ENCODE assay signal across 11 cellular contexts in the genomic region with DNA sequence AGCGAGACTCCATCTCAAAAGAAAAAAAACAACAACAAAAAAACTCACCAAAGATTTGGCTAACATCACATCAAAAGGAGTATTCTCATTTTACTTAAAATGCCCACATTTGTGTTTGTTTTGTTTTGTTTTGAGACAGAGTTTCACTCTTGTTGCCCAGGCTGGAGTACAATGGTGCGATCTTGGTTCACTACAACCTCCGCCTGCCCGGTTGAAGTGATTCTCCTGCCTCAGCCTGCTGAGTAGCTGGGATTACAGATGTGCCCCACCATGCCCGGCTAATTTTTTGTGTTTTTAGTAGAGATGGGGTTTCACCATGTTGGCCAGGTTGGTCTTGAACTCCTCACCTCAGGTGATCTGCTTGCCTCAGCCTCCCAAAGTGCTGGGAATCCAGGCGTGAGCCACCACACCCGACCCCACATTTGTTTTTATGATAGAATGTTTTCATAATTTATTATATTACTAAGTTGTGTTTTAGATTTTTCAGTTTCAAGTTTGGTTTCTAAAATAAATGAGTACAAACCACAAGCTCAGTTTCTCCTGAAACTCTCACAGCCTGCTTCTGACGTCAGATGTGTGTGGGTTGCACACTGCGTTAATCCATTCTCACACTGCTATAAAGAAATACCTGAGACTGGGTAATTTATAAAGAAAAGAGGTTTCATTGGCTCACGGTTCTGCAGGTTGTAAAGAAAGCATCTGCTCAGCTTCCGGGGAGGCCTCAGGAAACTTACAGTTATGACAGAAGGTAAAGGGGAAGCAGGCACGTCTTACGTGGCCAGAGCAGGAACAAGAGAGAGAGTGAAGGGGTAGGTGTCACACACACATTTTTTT. TPM values are rescaled to one million over a fixed set of nuclear protein-coding genes. Genes with fewer than 3 reads are reported as not detected.
DNase-seq lines count a peak whose midpoint lies in the region; ATAC-seq, FAIRE-seq and TF ChIP-seq lines count a peak whose summit lies in the region.
"Not testable (repeated sequence)": the region's sequence is repeated elsewhere in the genome, so short reads cannot be mapped to it uniquely, and the experiment has no call there.
"Had no signal": no experiment of that assay in that cellular context is flagged by ENCODE, and none has a peak within 500 bp of the region (broad histone marks: within the 10 kb centered on the region; RNA-seq: fewer than 3 reads in every experiment).

No MANE protein-coding gene starts in this region.

- not testable (repeated sequence) for H3K27ac ChIP-seq in K562 (ENCODE audit: extremely low read depth, low read depth, low read length)

- H3K4me2 ChIP-seq in K562 (ENCODE audit: insufficient read depth, low read length) = not testable (repeated sequence)

- not testable (repeated sequence) for H3K27me3 ChIP-seq in K562 (ENCODE audit: control insufficient read depth in 2 of 2, insufficient read depth in 2 of 2, low read length in 2 of 2)

- in situ Hi-C loops in K562 (cut with MboI) = not testable (repeated sequence)

- H3K9ac ChIP-seq in K562 (ENCODE audit: insufficient read depth in 1 of 2, low read depth in 2 of 2, low read length in 2 of 2) = not testable (repeated sequence)

- not testable (repeated sequence) for H4K20me1 ChIP-seq in K562 (replicated peaks; ENCODE audit: control insufficient read depth, insufficient read depth, low read length)

- H3K9me3 Mint-ChIP-seq in T-cell = not testable (repeated sequence)

- H3K27me3 Mint-ChIP-seq in T-cell = not testable (repeated sequence)

- not testable (repeated sequence) for BruUV-seq in K562 (replicated peaks; lab: Mats Ljungman, UMichigan)

- not testable (repeated sequence) for TF ChIP-seq EP300 in K562 (IDR thresholded peaks at IDR 0.05; ENCODE audit: low read length)

- H3K9me1 ChIP-seq in K562 (ENCODE audit: control insufficient read depth, insufficient read depth, low read length) = not testable (repeated sequence)

- H3K4me1 ChIP-seq in K562 (replicated peaks in 1 of 2; ENCODE audit: control insufficient read depth in 2 of 2, insufficient read depth in 2 of 2, low read length in 2 of 2) = not testable (repeated sequence)

- DNase-seq in T-cell = peak in 3 of 34 experiments; percentile 11 to 37 (median 26)
- peak; percentile 49 for DNase-seq in activated CD8-positive, alpha-beta memory T cell treated with anti-CD3 and anti-CD28 coated beads, Interleukin-2, amount 50 U/mL, for 4 hours
- DNase-seq in K562 (ENCODE audit: extremely low read depth in 1 of 4, low spot score in 3 of 4) = not testable (repeated sequence)
- DNase-seq in stimulated activated CD4-positive, alpha-beta T cell treated with anti-CD3 and anti-CD28 coated beads, Interleukin-2, amount 100 ng/mL, for 48 hours = peak; percentile 65 to 74

- not testable (repeated sequence) for H3K9me3 ChIP-seq in K562 (replicated peaks; ENCODE audit: control insufficient read depth, insufficient read depth, low read depth, low read length)

- TF ChIP-seq POLR2A in K562 (conservative IDR thresholded peaks at IDR 0.05) = not testable (repeated sequence)

- ATAC-seq in GM18511 (IDR thresholded peaks at IDR 0.05; ENCODE audit: unreplicated experiment) (peak; percentile 62), GM21576 (IDR thresholded peaks at IDR 0.05; ENCODE audit: unreplicated experiment) (peak; percentile 57), HG03175 (IDR thresholded peaks at IDR 0.05; ENCODE audit: unreplicated experiment) (peak; percentile 48), T-cell (replicated peaks in 1 of 4) (peak in 1 of 4 experiments; percentile 54)
- ATAC-seq in K562 = not testable (repeated sequence)

- not testable (repeated sequence) for H3K36me3 ChIP-seq in K562 (ENCODE audit: control insufficient read depth, insufficient read depth, low read length)

- H3K36me3 Mint-ChIP-seq in T-cell = not testable (repeated sequence)

- not testable (repeated sequence) for H3K4me3 ChIP-seq in K562

- WGBS in K562 (ENCODE audit: insufficient coverage, low coverage, missing lambda C conversion rate) = 43% methylated on average over 13 of the region's 13 CpGs

- not testable (repeated sequence) for TF ChIP-seq CTCF in K562 (IDR thresholded peaks at IDR 0.05 in 2 of 3, conservative IDR thresholded peaks at IDR 0.05 in 1 of 3; ENCODE audit: insufficient read depth in 2 of 3, low read depth in 1 of 3, low read length in 3 of 3)

- H3K27ac Mint-ChIP-seq in T-cell = peak overlapping the region; percentile 24 to 43

- not testable (repeated sequence) for H3K79me2 ChIP-seq in K562 (ENCODE audit: control insufficient read depth, insufficient read depth, low read length)

- intact Hi-C loops in K562 (cut with micrococcal nuclease) = not testable (repeated sequence)

- not testable (repeated sequence) for TF ChIP-seq RAD21 in K562 (CRISPR knock-in tag; conservative IDR thresholded peaks at IDR 0.05 in 1 of 2, IDR thresholded peaks at IDR 0.05 in 1 of 2)

- H3K4me1 Mint-ChIP-seq in T-cell = peaks cover 39 to 53% (median 49%) of the 10 kb centered on the region in 3 donors

- POLR2A ChIA-PET in T-cell (lab: Charles Lee) (interaction anchor here (0.6 to 1.0 kb wide), 4 partner anchors 14 to 1379 kb away, joined by 3 to 5 read pairs (median 4); no protein-coding TSS in a partner anchor), K562 (lab: Yijun Ruan, JAX) (interaction anchor here (0.7 to 1.4 kb wide), 2 partner anchors 72 to 84 kb away, joined by 3 read pairs; a partner anchor contains a TSS)

- H3K4me3 Mint-ChIP-seq in T-cell = not testable (repeated sequence)

- CTCF ChIA-PET in T-cell (lab: Charles Lee) = interaction anchor here in 1 of 2 donors (0.5 to 1.3 kb wide), 3 partner anchors 9 to 12 kb away, joined by 3 to 11 read pairs (median 4); no protein-coding TSS in a partner anchor
- CTCF ChIA-PET in K562 (lab: Yijun Ruan, JAX; ENCODE audit: low intra/inter-chr PET ratio) = not testable (repeated sequence)

- FAIRE-seq in K562 (lab: Jason Lieb, UNC) = not testable (repeated sequence)

- not testable (repeated sequence) for H2AFZ ChIP-seq in K562 (ENCODE audit: low read depth, low read length)

RNA-seq across cellular contexts. Expression of a gene that starts 13.8 kb away (rescaled TPM):
- 100 to 1,000 TPM; 122 to 194 (median 142) TPM for total RNA-seq in T-cell
- not detected in 2 replicates for total RNA-seq in K562 (2011; cell fraction: chromatin; rRNA removed; ENCODE audit: low replicate concordance)
- not detected in 2 replicates for total RNA-seq in K562 (2011; cell fraction: nucleolus; rRNA removed)
- total RNA-seq in K562 (2011; cell fraction: nucleoplasm; rRNA removed) = not detected in 2 replicates
- not detected in 2 replicates for total RNA-seq in K562 (2014; rRNA removed)
- total RNA-seq in K562 (2014; rRNA removed; fragmentation: Illumina TruSeq; extraction: Trizol) = not detected in 2 replicates
- not detected in 2 replicates for total RNA-seq in K562 (2015; rRNA removed; fragmentation: Illumina TruSeq; extraction: Trizol)
- total RNA-seq in K562 (2021) = 0.09 TPM in 1 of 2 replicates, not detected in the other
- polyA plus RNA-seq in K562 (2011; rRNA removed) = not detected in 2 replicates
- not detected in 2 replicates for polyA plus RNA-seq in K562 (2011; cell fraction: cytosol; rRNA removed)
- polyA plus RNA-seq in K562 (2011; cell fraction: nucleus; rRNA removed) = not detected in 2 replicates
- polyA plus RNA-seq in K562 (2012) = not detected in 2 replicates
- not detected in 2 replicates for polyA plus RNA-seq in K562 (2014; fragmentation: Illumina TruSeq; extraction: Trizol)
- polyA plus RNA-seq in K562 (2014; fragmentation: Nextera tagmentation; extraction: Ambion mirVana) = not detected
- not detected in 2 replicates for polyA plus RNA-seq in K562 (2014; rRNA removed)
- not detected in 2 replicates for polyA minus RNA-seq in K562 (2011; rRNA and poly(A)+ RNA removed)
- not detected in 2 replicates for polyA minus RNA-seq in K562 (2011; cell fraction: cytosol; rRNA and poly(A)+ RNA removed)
- not detected in 2 replicates for polyA minus RNA-seq in K562 (2011; cell fraction: nucleus; rRNA and poly(A)+ RNA removed)
- total RNA-seq: endothelial cell of umbilical vein, G401 had no signal
- polyA plus RNA-seq: endothelial cell of umbilical vein had no signal

RNA-seq across cellular contexts. Expression of a gene that starts 46.1 kb away (rescaled TPM):
- total RNA-seq in T-cell (under 1 TPM in 2 of 5 donors, not detected in 3; 0.09 to 0.15 TPM), K562 (2014; rRNA removed) (not detected in 2 replicates), K562 (2014; rRNA removed; fragmentation: Illumina TruSeq; extraction: Trizol) (not detected in 2 replicates), K562 (2015; rRNA removed; fragmentation: Illumina TruSeq; extraction: Trizol) (not detected in 2 replicates), K562 (2021) (0.04 TPM in 1 of 2 replicates, not detected in the other)
- total RNA-seq in K562 (2011; cell fraction: chromatin; rRNA removed; ENCODE audit: low replicate concordance) = not detected in 2 replicates
- not detected in 2 replicates for total RNA-seq in K562 (2011; cell fraction: nucleolus; rRNA removed)
- total RNA-seq in K562 (2011; cell fraction: nucleoplasm; rRNA removed) = not detected in 2 replicates
- polyA plus RNA-seq in K562 (2011; rRNA removed) (not detected in 2 replicates), K562 (2014; fragmentation: Illumina TruSeq; extraction: Trizol) (not detected in 2 replicates), K562 (2014; fragmentation: Nextera tagmentation; extraction: Ambion mirVana) (not detected), K562 (2014; rRNA removed) (not detected in 2 replicates)
- polyA plus RNA-seq in K562 (2011; cell fraction: cytosol; rRNA removed) = not detected in 2 replicates
- not detected in 2 replicates for polyA plus RNA-seq in K562 (2011; cell fraction: nucleus; rRNA removed)
- not detected in 2 replicates for polyA plus RNA-seq in K562 (2012)
- polyA minus RNA-seq in K562 (2011; rRNA and poly(A)+ RNA removed) = not detected in 2 replicates
- not detected in 2 replicates for polyA minus RNA-seq in K562 (2011; cell fraction: cytosol; rRNA and poly(A)+ RNA removed)
- polyA minus RNA-seq in K562 (2011; cell fraction: nucleus; rRNA and poly(A)+ RNA removed) = not detected in 2 replicates
- total RNA-seq: endothelial cell of umbilical vein, G401, M059J, thyroid gland had no signal
- polyA plus RNA-seq: endothelial cell of umbilical vein had no signal

RNA-seq across cellular contexts. Expression of a gene that starts 53.0 kb away (rescaled TPM):
- 1 to 10 TPM; 1.4 to 2.5 (median 2.1) TPM for total RNA-seq in T-cell
- total RNA-seq in K562 (2011; cell fraction: chromatin; rRNA removed; ENCODE audit: low replicate concordance) = 45.6 and 86.1 TPM in 2 replicates
- 57.9 and 68.0 TPM in 2 replicates for total RNA-seq in K562 (2011; cell fraction: nucleolus; rRNA removed)
- 66.3 and 114 TPM in 2 replicates for total RNA-seq in K562 (2011; cell fraction: nucleoplasm; rRNA removed)
- total RNA-seq in K562 (2014; rRNA removed) = 112 and 115 TPM in 2 replicates
- 37.3 and 39.2 TPM in 2 replicates for total RNA-seq in K562 (2014; rRNA removed; fragmentation: Illumina TruSeq; extraction: Trizol)
- 72.8 and 76.7 TPM in 2 replicates for total RNA-seq in K562 (2015; rRNA removed; fragmentation: Illumina TruSeq; extraction: Trizol)
- total RNA-seq in K562 (2021) = 80.7 and 86.5 TPM in 2 replicates
- 38.9 and 73.1 TPM in 2 replicates for polyA plus RNA-seq in K562 (2011; rRNA removed)
- polyA plus RNA-seq in K562 (2011; cell fraction: cytosol; rRNA removed) = 79.6 and 90.5 TPM in 2 replicates
- 56.0 and 57.6 TPM in 2 replicates for polyA plus RNA-seq in K562 (2011; cell fraction: nucleus; rRNA removed)
- polyA plus RNA-seq in K562 (2012) = 120 and 164 TPM in 2 replicates
- polyA plus RNA-seq in K562 (2014; fragmentation: Illumina TruSeq; extraction: Trizol) = 64.1 and 72.4 TPM in 2 replicates
- polyA plus RNA-seq in K562 (2014; fragmentation: Nextera tagmentation; extraction: Ambion mirVana) = 10 to 100 TPM in 1 of 2 experiments, 1 to 10 TPM in 1; 7.7 to 10.8 TPM
- polyA plus RNA-seq in K562 (2014; rRNA removed) = 64.3 and 68.8 TPM in 2 replicates
- 37.4 and 44.7 TPM in 2 replicates for polyA minus RNA-seq in K562 (2011; rRNA and poly(A)+ RNA removed)
- polyA minus RNA-seq in K562 (2011; cell fraction: cytosol; rRNA and poly(A)+ RNA removed) = 56.5 and 107 TPM in 2 replicates
- polyA minus RNA-seq in K562 (2011; cell fraction: nucleus; rRNA and poly(A)+ RNA removed) = 12.7 and 19.0 TPM in 2 replicates

RNA-seq across cellular contexts. Expression of a gene that starts 58.6 kb away (rescaled TPM):
- total RNA-seq in T-cell = 10 to 100 TPM; 84.1 to 95.2 (median 84.9) TPM
- 212 and 457 TPM in 2 replicates for total RNA-seq in K562 (2011; cell fraction: chromatin; rRNA removed; ENCODE audit: low replicate concordance)
- total RNA-seq in K562 (2011; cell fraction: nucleolus; rRNA removed) = 330 and 338 TPM in 2 replicates
- total RNA-seq in K562 (2011; cell fraction: nucleoplasm; rRNA removed) = 225 and 251 TPM in 2 replicates
- total RNA-seq in K562 (2014; rRNA removed) = 131 and 146 TPM in 2 replicates
- 84.2 and 106 TPM in 2 replicates for total RNA-seq in K562 (2014; rRNA removed; fragmentation: Illumina TruSeq; extraction: Trizol)
- total RNA-seq in K562 (2015; rRNA removed; fragmentation: Illumina TruSeq; extraction: Trizol) = 115 and 117 TPM in 2 replicates
- 146 and 156 TPM in 2 replicates for total RNA-seq in K562 (2021)
- 232 and 251 TPM in 2 replicates for polyA plus RNA-seq in K562 (2011; rRNA removed)
- 202 and 227 TPM in 2 replicates for polyA plus RNA-seq in K562 (2011; cell fraction: cytosol; rRNA removed)
- polyA plus RNA-seq in K562 (2011; cell fraction: nucleus; rRNA removed) = 549 and 656 TPM in 2 replicates
- 111 and 163 TPM in 2 replicates for polyA plus RNA-seq in K562 (2012)
- polyA plus RNA-seq in K562 (2014; fragmentation: Illumina TruSeq; extraction: Trizol) = 144 and 171 TPM in 2 replicates
- 10 to 100 TPM in 1 of 2 experiments, 1 to 10 TPM in 1; 8.7 to 18.2 TPM for polyA plus RNA-seq in K562 (2014; fragmentation: Nextera tagmentation; extraction: Ambion mirVana)
- 180 and 185 TPM in 2 replicates for polyA plus RNA-seq in K562 (2014; rRNA removed)
- 154 and 186 TPM in 2 replicates for polyA minus RNA-seq in K562 (2011; rRNA and poly(A)+ RNA removed)
- 92.9 and 122 TPM in 2 replicates for polyA minus RNA-seq in K562 (2011; cell fraction: cytosol; rRNA and poly(A)+ RNA removed)
- 267 and 269 TPM in 2 replicates for polyA minus RNA-seq in K562 (2011; cell fraction: nucleus; rRNA and poly(A)+ RNA removed)

Comparison
In these comparisons a context has a peak if more than half of its experiments do, and no peak if none do; other contexts are left out.
1. RNA of a gene that starts 13.8 kb away (total RNA-seq): 122 to 194 TPM in T-cell; 0.09 TPM in K562; every median in the first group is over 100 times any median in the second.
2. RNA of a gene that starts 53.0 kb away (total RNA-seq): 37.3 to 115 TPM in K562; 1.4 to 2.5 TPM in T-cell; every median in the first group is over 10 times any median in the second.